12 cellular contexts compared by ENCODE assay signal in the genomic region with DNA sequence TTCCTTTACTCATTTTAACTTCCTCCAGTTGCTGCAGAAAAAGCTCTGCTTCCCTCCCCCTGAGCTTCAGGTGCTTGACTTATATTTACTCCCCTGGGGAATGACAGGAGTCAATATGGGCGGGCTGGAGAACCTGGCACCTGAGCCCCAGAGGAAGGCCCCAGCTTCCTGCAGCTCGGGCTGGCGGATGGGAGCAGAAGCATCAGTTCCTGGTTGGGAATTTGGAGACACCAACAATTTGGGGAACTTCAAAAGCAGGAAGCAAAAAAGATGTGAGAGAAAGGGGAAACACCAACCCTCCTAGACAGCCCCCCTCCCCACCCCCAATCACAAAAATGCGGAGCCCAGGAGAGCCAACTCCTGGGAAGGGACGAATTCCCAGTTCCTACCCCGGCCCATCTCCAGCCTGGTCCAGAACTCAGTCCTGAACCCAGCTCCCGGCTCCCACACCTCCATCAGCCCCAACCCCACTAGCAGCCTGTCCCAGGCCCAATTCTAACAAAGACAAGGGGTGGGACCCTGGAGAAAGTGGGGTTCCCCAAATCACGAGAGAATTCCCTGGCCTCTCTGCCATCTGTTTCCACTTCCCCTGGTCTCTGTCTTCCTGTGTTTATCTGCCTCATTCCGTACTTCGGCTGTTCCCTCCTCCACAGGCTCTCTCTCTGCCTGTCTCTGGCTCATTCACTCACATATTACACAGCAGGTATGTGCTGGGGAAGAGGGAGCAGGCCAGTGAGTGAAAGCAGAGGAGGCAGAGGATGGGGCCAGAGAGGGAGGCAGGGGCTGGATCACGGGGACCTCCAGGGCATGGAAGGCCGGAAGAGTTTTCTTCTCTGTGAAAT. TPM values are rescaled to one million over a fixed set of nuclear protein-coding genes. Genes with fewer than 3 reads are reported as not detected.
A peak's percentile ranks its signal among the peaks of the same experiment; 100 is the strongest.
DNase-seq lines count a peak whose midpoint lies in the region; ATAC-seq, FAIRE-seq and TF ChIP-seq lines count a peak whose summit lies in the region.
"Had no signal": no experiment of that assay in that cellular context is flagged by ENCODE, and none has a peak within 500 bp of the region (broad histone marks: within the 10 kb centered on the region; RNA-seq: fewer than 3 reads in every experiment).

No MANE protein-coding gene starts in this region.

- WGBS in HUES64: 46% methylated on average over 12 of the region's 12 CpGs
- WGBS in H1 (ENCODE audit: extremely low coverage in 1 of 2, insufficient coverage in 1 of 2, insufficient read length in 1 of 2, insufficient replicate concordance in 2 of 2, low coverage in 1 of 2, low lambda C conversion rate in 2 of 2, missing lambda C conversion rate in 1 of 2), 2 experiments: 39% methylated on average over 9 of the region's 12 CpGs; no CpG with 5 or more reads in 1 of the 2 experiments

- no peaks in the 10 kb centered on the region for H3K9me3 Mint-ChIP-seq in CD4-positive, CD25-positive, alpha-beta regulatory T cell
- no peaks in the 10 kb centered on the region for H3K9me3 Mint-ChIP-seq in nephron

- peak overlapping the region; percentile 12; the same call in 1 of the 2 replicates for H2BK5ac ChIP-seq in H1 (ENCODE audit: low read depth, low read length)

- H2BK15ac ChIP-seq in H1 (ENCODE audit: low read length): no peak overlapping the region

- no peak overlapping the region for H2AK5ac ChIP-seq in H1 (ENCODE audit: low read depth, low read length)

- no peaks in the 10 kb centered on the region for H3K23me2 ChIP-seq in H1 (ENCODE audit: low read depth, low read length)

- H3K4me1 ChIP-seq in CD4-positive, CD25-positive, alpha-beta regulatory T cell (ENCODE audit: control insufficient read depth, insufficient read depth, low read length, poor library complexity, severe bottlenecking): peaks cover 9% of the 10 kb centered on the region
- H3K4me1 ChIP-seq in HUES64 (ENCODE audit: insufficient read depth, low read length) (peaks cover 27% of the 10 kb centered on the region), H1 (replicated peaks in 1 of 4; ENCODE audit: control insufficient read depth in 3 of 4, insufficient read depth in 4 of 4, low read length in 3 of 4) (peaks cover 10 to 30% (median 22%) of the 10 kb centered on the region in 4 experiments), PC-3 (ENCODE audit: insufficient read depth, low read length) (peaks cover 3% of the 10 kb centered on the region; the same call in 1 of the 2 replicates)

- H3K27me3 Mint-ChIP-seq in CD4-positive, CD25-positive, alpha-beta regulatory T cell: no peaks in the 10 kb centered on the region
- H3K27me3 Mint-ChIP-seq in nephron (ENCODE audit: low read depth): peaks cover 17% of the 10 kb centered on the region

- H3K56ac ChIP-seq in H1 (replicated peaks; ENCODE audit: insufficient read length, low read depth, low read length): peak overlapping the region; percentile 60

- no peaks in the 10 kb centered on the region for H3K36me3 Mint-ChIP-seq in CD4-positive, CD25-positive, alpha-beta regulatory T cell
- H3K36me3 Mint-ChIP-seq in nephron (ENCODE audit: low read depth): no peaks in the 10 kb centered on the region

- peak overlapping the region; percentile 61 for H4K91ac ChIP-seq in H1 (replicated peaks; ENCODE audit: insufficient read length, low read length)

- H3K9me3 ChIP-seq in CD4-positive, CD25-positive, alpha-beta regulatory T cell (ENCODE audit: control insufficient read depth in 2 of 2, low read length in 2 of 2): no peaks in the 10 kb centered on the region
- no peaks in the 10 kb centered on the region for H3K9me3 ChIP-seq in HUES64 (ENCODE audit: insufficient read depth, low read depth, low read length)
- no peaks in the 10 kb centered on the region for H3K9me3 ChIP-seq in H1 (ENCODE audit: insufficient read depth in 2 of 2, low read depth in 1 of 2, low read length in 1 of 2)
- no peaks in the 10 kb centered on the region for H3K9me3 ChIP-seq in PC-3 (ENCODE audit: low read length)
- H3K9me3 ChIP-seq: adrenal gland had no signal

- H2AFZ ChIP-seq in H1 (ENCODE audit: low read length): 0 out of 2 replicates have a peak overlapping the region, but pooled peaks have one; percentile 4
- no peak overlapping the region for H2AFZ ChIP-seq in PC-3 (ENCODE audit: low read length)

- H3K4me2 ChIP-seq in H1 (ENCODE audit: insufficient read depth in 1 of 2, low read depth in 2 of 2, low read length in 2 of 2): peak overlapping the region; percentile 22 to 32
- no peak overlapping the region for H3K4me2 ChIP-seq in PC-3 (ENCODE audit: low read length)

- H3K27ac ChIP-seq in CD4-positive, CD25-positive, alpha-beta regulatory T cell (ENCODE audit: insufficient read depth, low read length, poor library complexity, severe bottlenecking): no peak overlapping the region
- H3K27ac ChIP-seq in HUES64 (ENCODE audit: low read depth, low read length) (0 out of 2 replicates have a peak overlapping the region, but pooled peaks have one; percentile 14), H1 (ENCODE audit: low read depth, low read length) (peak overlapping the region; percentile 64; the same call in 1 of the 2 replicates), PC-3 (ENCODE audit: low read length) (no peak overlapping the region)

- peak overlapping the region; percentile 44; the same call in 1 of the 2 replicates for H2BK12ac ChIP-seq in H1 (ENCODE audit: low read depth, low read length)

- no peaks in the 10 kb centered on the region for H3F3A ChIP-seq in PC-3 (ENCODE audit: low read length, unreplicated experiment)

- no peak for FAIRE-seq in H1 (lab: Jason Lieb, UNC)

- H3K27ac Mint-ChIP-seq in CD4-positive, CD25-positive, alpha-beta regulatory T cell: peak overlapping the region in 2 of 3 donors; percentile 38 to 82
- H3K27ac Mint-ChIP-seq in nephron: peak overlapping the region in 2 of 3 experiments; percentile 4 to 11

- no peak for TF ChIP-seq EP300 in H1 (IDR thresholded peaks at IDR 0.05; ENCODE audit: borderline replicate concordance in 1 of 2, low read depth in 2 of 2, low read length in 2 of 2)

- no peak overlapping the region for H4K8ac ChIP-seq in H1 (ENCODE audit: extremely low read depth, insufficient read depth, low read length)

- H3K14ac ChIP-seq in H1 (ENCODE audit: insufficient read length): no peak overlapping the region

- BruUV-seq in PC-3 (replicated peaks; lab: Mats Ljungman, UMichigan): no TSS peak

- no peaks in the 10 kb centered on the region for H3K36me3 ChIP-seq in CD4-positive, CD25-positive, alpha-beta regulatory T cell (ENCODE audit: control insufficient read depth, insufficient read depth, low read length)
- H3K36me3 ChIP-seq in HUES64 (ENCODE audit: insufficient read depth, low read length) (no peaks in the 10 kb centered on the region), H1 (ENCODE audit: control insufficient read depth in 2 of 4, insufficient read depth in 4 of 4, low read length in 3 of 4) (no peaks in the 10 kb centered on the region), PC-3 (ENCODE audit: low read depth, low read length) (no peaks in the 10 kb centered on the region)
- H3K36me3 ChIP-seq: adrenal gland had no signal

- no peaks in the 10 kb centered on the region for H3K27me3 ChIP-seq in CD4-positive, CD25-positive, alpha-beta regulatory T cell (ENCODE audit: control insufficient read depth, insufficient read depth, low read length)
- peaks cover 28% of the 10 kb centered on the region for H3K27me3 ChIP-seq in HUES64 (ENCODE audit: insufficient read depth, low read length)
- no peaks in the 10 kb centered on the region; a peak in 1 of 7 replicates for H3K27me3 ChIP-seq in H1 (replicated peaks in 1 of 4; ENCODE audit: control insufficient read depth in 3 of 4, extremely low read depth in 1 of 4, insufficient read depth in 3 of 4, low read length in 3 of 4)
- H3K27me3 ChIP-seq in PC-3 (ENCODE audit: low read length): no peaks in the 10 kb centered on the region
- H3K27me3 ChIP-seq: adrenal gland had no signal

- no peak overlapping the region for H3K9ac ChIP-seq in HUES64 (ENCODE audit: low read depth, low read length)
- peak overlapping the region in 1 of 4 experiments; percentile 13; a peak in 1 of 7 replicates for H3K9ac ChIP-seq in H1 (replicated peaks in 1 of 4; ENCODE audit: extremely low read depth in 1 of 4, low read depth in 3 of 4, low read length in 3 of 4)
- H3K9ac ChIP-seq in PC-3 (ENCODE audit: low read length): no peak overlapping the region

- H2BK20ac ChIP-seq in H1 (ENCODE audit: low read length): no peak overlapping the region; the same call in 1 of the 2 replicates

- no peak for DNase-seq in CD4-positive, CD25-positive, alpha-beta regulatory T cell
- DNase-seq in H1 (ENCODE audit: low read depth in 1 of 2, low spot score in 2 of 2) (no peak), SIG-M5 treated with dmso at 0.1 percent for 504 hours (lab: John Stamatoyannopoulos, UW; ENCODE audit: unreplicated experiment) (no peak), PC-3 (no peak)
- DNase-seq: adrenal gland, NCI-H1048, RPMI8226 had no signal

- peak overlapping the region; percentile 51 for H3K18ac ChIP-seq in H1 (ENCODE audit: extremely low read depth, low read length)

- H3K79me1 ChIP-seq in H1 (ENCODE audit: low read depth, low read length): no peaks in the 10 kb centered on the region

- no peaks in the 10 kb centered on the region for H3K9me2 ChIP-seq in PC-3 (replicated peaks; ENCODE audit: low read length)

- no peak for ATAC-seq in CD4-positive, CD25-positive, alpha-beta regulatory T cell (ENCODE audit: low read depth in 2 of 2)
- ATAC-seq in HG02938 (IDR thresholded peaks at IDR 0.05; ENCODE audit: unreplicated experiment) (no peak), PC-3 (no peak), GM18858 (IDR thresholded peaks at IDR 0.05; ENCODE audit: unreplicated experiment) (no peak)

- TF ChIP-seq CTCF in H1 (IDR thresholded peaks at IDR 0.05; ENCODE audit: control extremely low read depth in 1 of 3, insufficient read depth in 1 of 3, low read depth in 1 of 3, low read length in 3 of 3) (no peak), nephron (IDR thresholded peaks at IDR 0.05; ENCODE audit: unreplicated experiment in 3 of 3) (no peak), PC-3 (conservative IDR thresholded peaks at IDR 0.05; ENCODE audit: low read depth, low read length) (no peak)

- peak overlapping the region; percentile 58 for H2BK120ac ChIP-seq in H1 (replicated peaks; ENCODE audit: low read depth, low read length)

- no peak overlapping the region for H3K4me3 Mint-ChIP-seq in CD4-positive, CD25-positive, alpha-beta regulatory T cell
- no peak overlapping the region for H3K4me3 Mint-ChIP-seq in nephron

- TF ChIP-seq POLR2A in H1 (IDR thresholded peaks at IDR 0.05; ENCODE audit: control extremely low read depth in 1 of 2, low read depth in 2 of 2, low read length in 2 of 2): peak in 1 of 2 experiments; percentile 40; a peak in 2 of 3 replicates

- intact Hi-C loops in PC-3 (cut with micrococcal nuclease): no loop called here

- peak overlapping the region; percentile 15 for H4K5ac ChIP-seq in H1 (ENCODE audit: insufficient read length, low read depth, low read length)

- peaks cover 0 to 20% (median 8%) of the 10 kb centered on the region in 4 donors for H3K4me1 Mint-ChIP-seq in CD4-positive, CD25-positive, alpha-beta regulatory T cell
- H3K4me1 Mint-ChIP-seq in nephron: peaks cover 13% of the 10 kb centered on the region

- no peaks in the 10 kb centered on the region for H3K79me2 ChIP-seq in H1 (ENCODE audit: control insufficient read depth in 1 of 2, insufficient read depth in 2 of 2, low read length in 2 of 2)
- no peaks in the 10 kb centered on the region for H3K79me2 ChIP-seq in PC-3 (ENCODE audit: low read length)

- no peak for TF ChIP-seq RAD21 in H1 (IDR thresholded peaks at IDR 0.05 in 1 of 2, conservative IDR thresholded peaks at IDR 0.05 in 1 of 2; ENCODE audit: low read depth in 2 of 2, low read length in 2 of 2)

- H4K20me1 ChIP-seq in H1 (replicated peaks in 1 of 2; ENCODE audit: control insufficient read depth in 1 of 2, insufficient read depth in 2 of 2, low read length in 2 of 2) (no peaks in the 10 kb centered on the region), PC-3 (ENCODE audit: low read length) (no peaks in the 10 kb centered on the region)

- POLR2A ChIA-PET in H1 (lab: Charles Lee; ENCODE audit: partially characterized antibody) (no interaction called here), PC-3 (lab: Charles Lee; ENCODE audit: unreplicated experiment) (no interaction called here)

- H3K23ac ChIP-seq in H1 (ENCODE audit: insufficient read length): no peak overlapping the region

- no peak overlapping the region for H3K4me3 ChIP-seq in CD4-positive, CD25-positive, alpha-beta regulatory T cell (ENCODE audit: low read depth, low read length)
- no peak overlapping the region for H3K4me3 ChIP-seq in HUES64 (ENCODE audit: low read length)
- no peak overlapping the region for H3K4me3 ChIP-seq in H1 (ENCODE audit: extremely low read depth in 1 of 4, insufficient read depth in 2 of 4, low read depth in 3 of 4, low read length in 4 of 4)
- no peak overlapping the region for H3K4me3 ChIP-seq in PC-3 (ENCODE audit: low read length)

- CTCF ChIA-PET in H1 (lab: Charles Lee; ENCODE audit: partially characterized antibody) (interaction anchor here (0.7 to 2.2 kb wide), 6 partner anchors 9 to 128 kb away, joined by 3 to 15 read pairs (median 4); a partner anchor contains a TSS), PC-3 (lab: Charles Lee) (interaction anchor here (0.5 kb wide), 1 partner anchor 26 kb away, joined by 6 read pairs; no protein-coding TSS in a partner anchor)

- H3K4ac ChIP-seq in H1 (replicated peaks; ENCODE audit: insufficient read length, low read depth, low read length): peak overlapping the region; percentile 12

RNA-seq across cellular contexts. Expression of a gene that starts 16.2 kb away (rescaled TPM):
- total RNA-seq in CD4-positive, CD25-positive, alpha-beta regulatory T cell: not detected
- polyA plus RNA-seq in CD4-positive, CD25-positive, alpha-beta regulatory T cell: not detected
- 0.55 TPM for polyA plus RNA-seq in HUES64 (2013, experiment 1 of 2)
- 0.82 TPM for polyA plus RNA-seq in HUES64 (2013, experiment 2 of 2)
- not detected in 2 replicates for total RNA-seq in H1 (2021; fragmentation: NEBNext Ultra II Directional; extraction: Animal tissue kit (Norgen Biotek cat#: 25700))
- polyA plus RNA-seq in H1 (2011; rRNA removed): 0.61 and 0.91 TPM in 2 replicates
- polyA plus RNA-seq in H1 (2011; cell fraction: cytosol; rRNA removed): 0.49 TPM
- 0.51 TPM for polyA plus RNA-seq in H1 (2011; cell fraction: nucleus; rRNA removed)
- polyA plus RNA-seq in H1 (2012, experiment 1 of 2): 0.52 to 0.74 TPM (median 0.57 TPM) in 3 of 4 replicates, not detected in the other
- polyA plus RNA-seq in H1 (2012, experiment 2 of 2): not detected
- polyA plus RNA-seq in H1 (2013, experiment 1 of 2): 0.20 TPM
- polyA plus RNA-seq in H1 (2013, experiment 2 of 2): 0.11 TPM
- not detected in 2 replicates for polyA minus RNA-seq in H1 (2011; rRNA and poly(A)+ RNA removed)
- polyA minus RNA-seq in H1 (2011; cell fraction: cytosol; rRNA and poly(A)+ RNA removed): not detected
- polyA minus RNA-seq in H1 (2011; cell fraction: nucleus; rRNA and poly(A)+ RNA removed): not detected
- total RNA-seq in PC-3 (2014; rRNA removed): not detected in 2 replicates
- total RNA-seq: epithelial cell of proximal tubule had no signal

RNA-seq across cellular contexts. Expression of a gene that starts 48.3 kb away (rescaled TPM):
- not detected for total RNA-seq in CD4-positive, CD25-positive, alpha-beta regulatory T cell
- polyA plus RNA-seq in CD4-positive, CD25-positive, alpha-beta regulatory T cell: under 1 TPM in 1 of 4 donors, not detected in 3; 0.24 TPM
- polyA plus RNA-seq in HUES64 (2013, experiment 1 of 2): 8.3 TPM
- polyA plus RNA-seq in HUES64 (2013, experiment 2 of 2): 12.5 TPM
- total RNA-seq in H1 (2021; fragmentation: NEBNext Ultra II Directional; extraction: Animal tissue kit (Norgen Biotek cat#: 25700)): 8.6 and 10.8 TPM in 2 replicates
- 14.5 and 16.1 TPM in 2 replicates for polyA plus RNA-seq in H1 (2011; rRNA removed)
- 16.1 TPM for polyA plus RNA-seq in H1 (2011; cell fraction: cytosol; rRNA removed)
- 29.5 TPM for polyA plus RNA-seq in H1 (2011; cell fraction: nucleus; rRNA removed)
- 7.0 to 16.3 TPM (median 14.5 TPM) in 4 replicates for polyA plus RNA-seq in H1 (2012, experiment 1 of 2)
- polyA plus RNA-seq in H1 (2012, experiment 2 of 2): 11.2 TPM
- 9.1 TPM for polyA plus RNA-seq in H1 (2013, experiment 1 of 2)
- polyA plus RNA-seq in H1 (2013, experiment 2 of 2): 8.6 TPM
- 3.9 and 4.1 TPM in 2 replicates for polyA minus RNA-seq in H1 (2011; rRNA and poly(A)+ RNA removed)
- polyA minus RNA-seq in H1 (2011; cell fraction: cytosol; rRNA and poly(A)+ RNA removed): 5.0 TPM
- polyA minus RNA-seq in H1 (2011; cell fraction: nucleus; rRNA and poly(A)+ RNA removed): 4.8 TPM
- total RNA-seq in PC-3 (2014; rRNA removed): 0.95 and 2.2 TPM in 2 replicates

RNA-seq across cellular contexts. Expression of a gene that starts 50.8 kb away (rescaled TPM):
- total RNA-seq in CD4-positive, CD25-positive, alpha-beta regulatory T cell: not detected
- polyA plus RNA-seq in CD4-positive, CD25-positive, alpha-beta regulatory T cell: not detected
- polyA plus RNA-seq in HUES64 (2013, experiment 1 of 2): 2.1 TPM
- polyA plus RNA-seq in HUES64 (2013, experiment 2 of 2): 1.5 TPM
- not detected in 2 replicates for total RNA-seq in H1 (2021; fragmentation: NEBNext Ultra II Directional; extraction: Animal tissue kit (Norgen Biotek cat#: 25700))
- 0.17 TPM in 1 of 2 replicates, not detected in the other for polyA plus RNA-seq in H1 (2011; rRNA removed)
- polyA plus RNA-seq in H1 (2011; cell fraction: cytosol; rRNA removed): not detected
- polyA plus RNA-seq in H1 (2011; cell fraction: nucleus; rRNA removed): not detected
- polyA plus RNA-seq in H1 (2012, experiment 1 of 2): not detected in 4 replicates
- polyA plus RNA-seq in H1 (2012, experiment 2 of 2): not detected
- polyA plus RNA-seq in H1 (2013, experiment 1 of 2): not detected
- polyA plus RNA-seq in H1 (2013, experiment 2 of 2): not detected
- polyA minus RNA-seq in H1 (2011; rRNA and poly(A)+ RNA removed): not detected in 2 replicates
- not detected for polyA minus RNA-seq in H1 (2011; cell fraction: cytosol; rRNA and poly(A)+ RNA removed)
- polyA minus RNA-seq in H1 (2011; cell fraction: nucleus; rRNA and poly(A)+ RNA removed): not detected
- total RNA-seq in PC-3 (2014; rRNA removed): not detected in 2 replicates
- total RNA-seq: epithelial cell of proximal tubule had no signal

Comparison
In these comparisons a context has a peak if more than half of its experiments do, and no peak if none do; other contexts are left out.
1. H3K27ac ChIP-seq: peak in HUES64 (single experiment) and H1 (single experiment); none in CD4-positive, CD25-positive, alpha-beta regulatory T cell (single experiment) and PC-3 (single experiment).